In the genomic region with DNA sequence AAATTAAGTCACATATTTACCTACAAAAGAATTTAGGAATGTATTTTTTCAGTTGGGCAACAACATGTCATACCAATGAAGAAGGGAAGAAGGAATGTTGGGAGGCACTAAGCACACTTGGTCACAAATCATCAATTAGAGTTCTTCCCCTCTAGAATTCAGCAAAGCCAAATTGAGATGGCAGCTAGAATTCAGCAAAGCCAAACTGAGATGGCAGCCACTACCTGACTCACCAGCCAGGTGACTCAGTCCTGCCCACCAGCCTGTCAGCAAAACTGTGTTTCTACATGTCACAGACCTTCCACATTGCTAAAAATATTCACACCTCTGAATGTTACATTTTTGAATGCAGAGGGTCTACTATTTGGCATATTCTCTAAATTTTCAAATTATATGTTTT, we compare ENCODE assay signal across 12 cellular contexts.
DNase-seq lines count a peak whose midpoint lies in the region; ATAC-seq and TF ChIP-seq lines count a peak whose summit lies in the region.
"Had no signal": no experiment of that assay in that cellular context is flagged by ENCODE, and none has a peak within 500 bp of the region (broad histone marks: within the 10 kb centered on the region; RNA-seq: fewer than 3 reads in every experiment).

No MANE protein-coding gene starts in this region.

- no peaks in the 10 kb centered on the region for H3K36me3 ChIP-seq in mammary epithelial cell (ENCODE audit: insufficient read depth, low read length)
- H3K36me3 ChIP-seq in Karpas-422 (ENCODE audit: insufficient read depth, low read length) = no peaks in the 10 kb centered on the region
- no peaks in the 10 kb centered on the region for H3K36me3 ChIP-seq in osteoblast (ENCODE audit: insufficient read depth, low read length)

- H3K27me3 ChIP-seq in mammary epithelial cell (ENCODE audit: insufficient read depth, low read length) = no peaks in the 10 kb centered on the region
- no peaks in the 10 kb centered on the region for H3K27me3 ChIP-seq in Karpas-422 (ENCODE audit: low read length)
- H3K27me3 ChIP-seq in osteoblast (ENCODE audit: insufficient read depth, low read length) = no peaks in the 10 kb centered on the region

- H3K9ac ChIP-seq in mammary epithelial cell (ENCODE audit: insufficient read depth, low read length) (no peak overlapping the region), Karpas-422 (ENCODE audit: low read length) (no peak overlapping the region)

- H3K4me3 ChIP-seq in AG10803 (ENCODE audit: low read length) (no peak overlapping the region), mammary epithelial cell (replicated peaks in 1 of 3; ENCODE audit: insufficient read depth in 1 of 3, low read depth in 2 of 3, low read length in 3 of 3) (no peak overlapping the region), Karpas-422 (ENCODE audit: low read length) (no peak overlapping the region), osteoblast (ENCODE audit: insufficient read depth, low read length) (no peak overlapping the region)
- H3K4me3 ChIP-seq: mucosa of descending colon, psoas muscle had no signal

- H4K20me1 ChIP-seq in mammary epithelial cell (ENCODE audit: insufficient read depth, low read length) = no peaks in the 10 kb centered on the region
- no peaks in the 10 kb centered on the region for H4K20me1 ChIP-seq in Karpas-422 (ENCODE audit: insufficient read depth, low read depth, low read length)
- no peaks in the 10 kb centered on the region for H4K20me1 ChIP-seq in osteoblast (ENCODE audit: insufficient read depth, low read length)

- H3K79me2 ChIP-seq in mammary epithelial cell (ENCODE audit: insufficient read depth, low read length) = no peaks in the 10 kb centered on the region
- H3K79me2 ChIP-seq in Karpas-422 (ENCODE audit: low read length) = no peaks in the 10 kb centered on the region
- no peaks in the 10 kb centered on the region for H3K79me2 ChIP-seq in osteoblast (ENCODE audit: insufficient read depth, low read length)

- intact Hi-C loops in mammary epithelial cell (cut with micrococcal nuclease) = loop anchor here (2.0 to 10.0 kb wide), 2 partner anchors 62 to 132 kb away; a partner anchor contains a TSS

- H3K9me2 ChIP-seq in Karpas-422 (replicated peaks; ENCODE audit: insufficient read depth, low read length) = no peaks in the 10 kb centered on the region

- H3K27ac ChIP-seq in mammary epithelial cell (ENCODE audit: insufficient read depth, low read depth, low read length) (peak overlapping the region; percentile 59), Karpas-422 (ENCODE audit: low read length) (no peak overlapping the region), osteoblast (ENCODE audit: low read depth, low read length) (no peak overlapping the region)
- H3K27ac ChIP-seq: psoas muscle had no signal

- in situ Hi-C loops in mammary epithelial cell (cut with MboI; ENCODE audit: low sequenced_read_pairs in 2 of 2) = no loop called here

- dilution Hi-C loops in mammary epithelial cell (cut with HindIII; ENCODE audit: low sequenced_read_pairs) = no loop called here

- H3K4me2 ChIP-seq in mammary epithelial cell (ENCODE audit: insufficient read depth, low read depth, low read length) = peak overlapping the region; percentile 37
- no peak overlapping the region for H3K4me2 ChIP-seq in Karpas-422 (ENCODE audit: low read depth, low read length, poor library complexity, severe bottlenecking)
- no peak overlapping the region for H3K4me2 ChIP-seq in osteoblast (ENCODE audit: insufficient read depth, low read length)

- no peak overlapping the region for H2AFZ ChIP-seq in mammary epithelial cell (ENCODE audit: low read depth, low read length)
- H2AFZ ChIP-seq in Karpas-422 (ENCODE audit: low read length) = no peak overlapping the region
- no peak overlapping the region for H2AFZ ChIP-seq in osteoblast (ENCODE audit: low read length)

- H3K4me1 ChIP-seq in mammary epithelial cell (ENCODE audit: insufficient read depth, low read length) (peaks cover 32% of the 10 kb centered on the region), Karpas-422 (ENCODE audit: low read length) (no peaks in the 10 kb centered on the region), osteoblast (ENCODE audit: insufficient read depth, low read length) (peaks cover 24% of the 10 kb centered on the region)
- H3K4me1 ChIP-seq: psoas muscle had no signal

- no TSS peak for BruUV-seq in mammary epithelial cell (replicated peaks; lab: Mats Ljungman, UMichigan)

- CTCF ChIA-PET in mammary epithelial cell (lab: Charles Lee; ENCODE audit: low non-redundant PET) = no interaction called here

- no peaks in the 10 kb centered on the region for H3K9me3 ChIP-seq in mammary epithelial cell (replicated peaks; ENCODE audit: insufficient read depth, low read length)
- H3K9me3 ChIP-seq in Karpas-422 (ENCODE audit: low read length) = no peaks in the 10 kb centered on the region
- H3K9me3 ChIP-seq in osteoblast (ENCODE audit: low read depth, low read length) = no peaks in the 10 kb centered on the region
- H3K9me3 ChIP-seq: mucosa of descending colon, psoas muscle had no signal

- no peak for ATAC-seq in GM21381 (IDR thresholded peaks at IDR 0.05; ENCODE audit: unreplicated experiment)
- ATAC-seq: mucosa of descending colon, psoas muscle had no signal

- DNase-seq in AG10803 (ENCODE audit: low read depth) (peak; percentile 48), HT1080 (ENCODE audit: low read depth) (peak; percentile 34), mammary epithelial cell (peak; percentile 84), NCI-H1436 treated with DMSO at 0.1 percent for 48 hours (lab: John Stamatoyannopoulos, UW) (no peak), Karpas-422 (no peak), osteoblast (ENCODE audit: insufficient read length, low spot score, missing footprints) (no peak)
- peak; percentile 14 to 33 for DNase-seq in stimulated activated CD4-positive, alpha-beta T cell treated with anti-CD3 and anti-CD28 coated beads, Interleukin-15, amount 100 ng/mL, for 48 hours (ENCODE audit: low read depth in 2 of 2)
- DNase-seq: central memory CD4-positive, alpha-beta T cell; mucosa of descending colon; NCI-H2029 treated with DMSO at 0.1 percent for 48 hours; psoas muscle had no signal

- no peak for TF ChIP-seq CTCF in AG10803 (conservative IDR thresholded peaks at IDR 0.05; ENCODE audit: low read length)
- no peak for TF ChIP-seq CTCF in mammary epithelial cell (conservative IDR thresholded peaks at IDR 0.05 in 1 of 2, IDR thresholded peaks at IDR 0.05 in 1 of 2; ENCODE audit: extremely low read depth in 1 of 2, insufficient read depth in 1 of 2, low read depth in 1 of 2, low read length in 2 of 2)
- TF ChIP-seq CTCF in osteoblast (IDR thresholded peaks at IDR 0.05; ENCODE audit: extremely low read depth, low read depth, low read length) = no peak

Comparison
In these comparisons a context has a peak if more than half of its experiments do, and no peak if none do; other contexts are left out.
1. DNase-seq: peak in AG10803 (single experiment), HT1080 (single experiment), mammary epithelial cell (single experiment) and stimulated activated CD4-positive, alpha-beta T cell treated with anti-CD3 and anti-CD28 coated beads, Interleukin-15, amount 100 ng/mL, for 48 hours (2 of 2); none in NCI-H1436 treated with DMSO at 0.1 percent for 48 hours (single experiment), Karpas-422 (single experiment) and osteoblast (single experiment).